In the genomic region with DNA sequence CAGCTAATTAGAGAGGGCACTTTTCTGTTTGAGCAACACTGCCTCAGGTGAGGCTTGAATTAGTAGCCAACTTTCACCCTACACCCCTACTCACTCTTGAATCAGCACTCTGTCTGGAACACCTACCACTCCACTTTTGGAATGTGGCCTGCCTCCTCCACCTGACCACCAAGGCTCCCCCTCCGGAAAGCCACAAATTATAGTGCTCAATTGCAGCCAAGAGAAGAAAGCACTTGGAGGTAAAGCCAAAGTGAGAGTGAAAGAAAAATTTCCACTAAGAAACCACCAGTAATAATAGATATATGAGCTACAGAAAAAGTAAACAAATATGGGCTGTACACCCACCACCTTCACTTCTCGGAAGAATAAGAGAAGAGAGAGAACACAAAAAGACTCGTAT, we compare ENCODE assay signal across 9 cellular contexts. TPM values are rescaled to one million over a fixed set of nuclear protein-coding genes. Genes with fewer than 3 reads are reported as not detected.
A peak's percentile ranks its signal among the peaks of the same experiment; 100 is the strongest.
DNase-seq lines count a peak whose midpoint lies in the region; ATAC-seq, FAIRE-seq and TF ChIP-seq lines count a peak whose summit lies in the region.
"Had no signal": no experiment of that assay in that cellular context is flagged by ENCODE, and none has a peak within 500 bp of the region (broad histone marks: within the 10 kb centered on the region; RNA-seq: fewer than 3 reads in every experiment).

No MANE protein-coding gene starts in this region.

- FAIRE-seq in frontal cortex (lab: Jason Lieb, UNC): no peak

- H3K4me3 ChIP-seq in PC-3 (ENCODE audit: low read length): no peak overlapping the region
- H3K4me3 ChIP-seq: psoas muscle had no signal

- H3K4me2 ChIP-seq in PC-3 (ENCODE audit: low read length): no peak overlapping the region

- CTCF ChIA-PET in T-cell (lab: Charles Lee) (interaction anchor here (0.7 to 1.3 kb wide), 2 partner anchors 31 to 124 kb away, joined by 3 to 8 read pairs; no protein-coding TSS in a partner anchor), PC-3 (lab: Charles Lee) (no interaction called here)

- H3K4me1 ChIP-seq in PC-3 (ENCODE audit: insufficient read depth, low read length): peaks cover 17% of the 10 kb centered on the region

- H3K4me3 Mint-ChIP-seq in T-cell (peak overlapping the region in 2 of 3 donors; percentile 31 to 49), neural crest cell (no peak overlapping the region)

- no TSS peak for BruUV-seq in PC-3 (replicated peaks; lab: Mats Ljungman, UMichigan)

- no peaks in the 10 kb centered on the region for H3K36me3 ChIP-seq in PC-3 (ENCODE audit: low read depth, low read length)

- POLR2A ChIA-PET in T-cell (lab: Charles Lee) (interaction anchor here in 1 of 2 donors (0.6 to 0.7 kb wide), 2 partner anchors 14 to 1355 kb away, joined by 3 to 4 read pairs; no protein-coding TSS in a partner anchor), PC-3 (lab: Charles Lee; ENCODE audit: unreplicated experiment) (no interaction called here)

- H3F3A ChIP-seq in PC-3 (ENCODE audit: low read length, unreplicated experiment): no peaks in the 10 kb centered on the region

- H3K9me3 Mint-ChIP-seq in T-cell: no peaks in the 10 kb centered on the region
- H3K9me3 Mint-ChIP-seq in neural crest cell: no peaks in the 10 kb centered on the region

- H3K36me3 Mint-ChIP-seq in T-cell (no peaks in the 10 kb centered on the region), neural crest cell (ENCODE audit: low read depth) (no peaks in the 10 kb centered on the region)

- intact Hi-C loops in PC-3 (cut with micrococcal nuclease): no loop called here

- H3K9me2 ChIP-seq in PC-3 (replicated peaks; ENCODE audit: low read length): no peaks in the 10 kb centered on the region

- no peaks in the 10 kb centered on the region for H4K20me1 ChIP-seq in PC-3 (ENCODE audit: low read length)

- no peak overlapping the region for H2AFZ ChIP-seq in PC-3 (ENCODE audit: low read length)

- DNase-seq in T-cell: no peak
- no peak for DNase-seq in neural crest cell (ENCODE audit: low read depth, low spot score)
- DNase-seq in PC-3: no peak
- no peak for DNase-seq in SKM-1 (lab: John Stamatoyannopoulos, UW; ENCODE audit: unreplicated experiment)
- no peak for DNase-seq in frontal cortex (ENCODE audit: low spot score in 2 of 2)
- no peak for DNase-seq in amygdala (lab: John Stamatoyannopoulos, UW)
- DNase-seq: psoas muscle had no signal

- no peak overlapping the region for H3K27ac ChIP-seq in PC-3 (ENCODE audit: low read length)
- H3K27ac ChIP-seq: psoas muscle had no signal

- H3K27ac Mint-ChIP-seq in T-cell: peak overlapping the region in 1 of 2 donors; percentile 30
- H3K27ac Mint-ChIP-seq in neural crest cell (ENCODE audit: unreplicated experiment): peak overlapping the region; percentile 40

- TF ChIP-seq CTCF in neural crest cell (conservative IDR thresholded peaks at IDR 0.05) (no peak), PC-3 (conservative IDR thresholded peaks at IDR 0.05; ENCODE audit: low read depth, low read length) (no peak)

- no peak overlapping the region for H3K9ac ChIP-seq in PC-3 (ENCODE audit: low read length)

- H3K27me3 Mint-ChIP-seq in T-cell (no peaks in the 10 kb centered on the region), neural crest cell (ENCODE audit: low read depth) (no peaks in the 10 kb centered on the region)

- ATAC-seq in GM19023 (IDR thresholded peaks at IDR 0.05; ENCODE audit: unreplicated experiment) (peak; percentile 72), HG02759 (IDR thresholded peaks at IDR 0.05; ENCODE audit: unreplicated experiment) (peak; percentile 72), T-cell (replicated peaks in 1 of 4) (peak in 1 of 4 experiments; percentile 36), PC-3 (no peak)
- ATAC-seq: psoas muscle had no signal

- H3K4me1 Mint-ChIP-seq in T-cell: peaks cover 27 to 59% (median 45%) of the 10 kb centered on the region in 3 donors
- H3K4me1 Mint-ChIP-seq in neural crest cell: peaks cover 18% of the 10 kb centered on the region

- H3K9me3 ChIP-seq in PC-3 (ENCODE audit: low read length): no peaks in the 10 kb centered on the region
- H3K9me3 ChIP-seq: psoas muscle had no signal

- no peaks in the 10 kb centered on the region for H3K27me3 ChIP-seq in PC-3 (ENCODE audit: low read length)

- H3K79me2 ChIP-seq in PC-3 (ENCODE audit: low read length): peaks cover 12% of the 10 kb centered on the region; the same call in 1 of the 2 replicates

RNA-seq across cellular contexts. Expression of a gene that starts 41.1 kb away (rescaled TPM):
- total RNA-seq in T-cell (10 to 100 TPM; 28.2 to 35.7 (median 33.5) TPM), neural crest cell (12.2 and 13.6 TPM in 2 replicates), PC-3 (2014; rRNA removed) (15.5 and 19.2 TPM in 2 replicates), frontal cortex (196 TPM)
